Comparison of ENCODE assay signal across 9 cellular contexts in genomic region chr3:74906181-74906580, GRCh38.
"Had no signal": no experiment of that assay in that cellular context is flagged by ENCODE, and none has a peak within 500 bp of the region (broad histone marks: within the 10 kb centered on the region; RNA-seq: fewer than 3 reads in every experiment).

No MANE protein-coding gene starts in this region.

- FAIRE-seq: H1, H54, HTR-8/SVneo, K562 had no signal

- DNase-seq: H9, HCEC 1CT, IMR-90 had no signal

- H3K27ac ChIP-seq: HL-60 had no signal

- H2AFZ ChIP-seq: GM23338 had no signal

- H3K4me2 ChIP-seq: GM23338 had no signal

- H3K4me3 ChIP-seq: GM23338, K562 had no signal
